Comparison of ENCODE assay signal across 12 cellular contexts in genomic region chr1:61241411-61241838, GRCh38.
DNase-seq lines count a peak whose midpoint lies in the region; TF ChIP-seq lines count a peak whose summit lies in the region.
"Had no signal": no experiment of that assay in that cellular context is flagged by ENCODE, and none has a peak within 500 bp of the region (broad histone marks: within the 10 kb centered on the region; RNA-seq: fewer than 3 reads in every experiment).

No MANE protein-coding gene starts in this region.

- H3K27ac Mint-ChIP-seq in mesothelial cell of epicardium, result peak overlapping the region; percentile 52
- no peak overlapping the region for H3K27ac Mint-ChIP-seq in activated naive CD4-positive, alpha-beta T cell treated with anti-CD3 and anti-CD28 coated beads for 36 hours
- no peak overlapping the region for H3K27ac Mint-ChIP-seq in CD8-positive, alpha-beta memory T cell

- H3K9me3 Mint-ChIP-seq in mesothelial cell of epicardium, result peaks cover 8% of the 10 kb centered on the region
- no peaks in the 10 kb centered on the region for H3K9me3 Mint-ChIP-seq in activated naive CD4-positive, alpha-beta T cell treated with anti-CD3 and anti-CD28 coated beads for 36 hours
- H3K9me3 Mint-ChIP-seq in CD8-positive, alpha-beta memory T cell, result no peaks in the 10 kb centered on the region

- TF ChIP-seq CTCF in coronary artery (IDR thresholded peaks at IDR 0.05), result no peak
- no peak for TF ChIP-seq CTCF in mesothelial cell of epicardium (IDR thresholded peaks at IDR 0.05; ENCODE audit: unreplicated experiment)
- no peak for TF ChIP-seq CTCF in vagina (IDR thresholded peaks at IDR 0.05)

- POLR2A ChIA-PET in CD8-positive, alpha-beta memory T cell (lab: Charles Lee), result no interaction called here

- DNase-seq in NCI-H748 (lab: John Stamatoyannopoulos, UW; ENCODE audit: unreplicated experiment), result peak; percentile 20
- no peak for DNase-seq in NCI-H748 treated with DMSO at 0.1 percent for 48 hours (lab: John Stamatoyannopoulos, UW)
- DNase-seq in coronary artery (ENCODE audit: low spot score), result no peak
- DNase-seq in mesothelial cell of epicardium (ENCODE audit: low spot score in 2 of 2, unreplicated experiment in 2 of 2), result no peak
- DNase-seq in vagina (ENCODE audit: extremely low spot score in 2 of 2), result no peak
- no peak for DNase-seq in activated naive CD4-positive, alpha-beta T cell treated with anti-CD3 and anti-CD28 coated beads for 36 hours
- DNase-seq in CD8-positive, alpha-beta memory T cell, result no peak
- no peak for DNase-seq in ecto neural progenitor cell (ENCODE audit: low spot score)
- DNase-seq: GOT3, retina, SJCRH30, testis had no signal

- no peaks in the 10 kb centered on the region for H3K36me3 Mint-ChIP-seq in mesothelial cell of epicardium
- H3K36me3 Mint-ChIP-seq in activated naive CD4-positive, alpha-beta T cell treated with anti-CD3 and anti-CD28 coated beads for 36 hours (ENCODE audit: low read depth), result no peaks in the 10 kb centered on the region
- peaks cover 0 to 8% (median 0%) of the 10 kb centered on the region in 3 donors for H3K36me3 Mint-ChIP-seq in CD8-positive, alpha-beta memory T cell

- peak overlapping the region; percentile 44 to 63 for H3K27ac ChIP-seq in coronary artery
- H3K27ac ChIP-seq in vagina, result peak overlapping the region; percentile 22
- H3K27ac ChIP-seq in CD8-positive, alpha-beta memory T cell (ENCODE audit: low read depth, low read length), result no peak overlapping the region
- H3K27ac ChIP-seq: SJCRH30 had no signal

- H3K4me3 ChIP-seq in coronary artery (peak overlapping the region; percentile 48), vagina (peak overlapping the region; percentile 4 to 27)
- no peak overlapping the region for H3K4me3 ChIP-seq in CD8-positive, alpha-beta memory T cell (ENCODE audit: low read length)
- H3K4me3 ChIP-seq: SJCRH30, testis had no signal

- H3K27me3 ChIP-seq in vagina, result no peaks in the 10 kb centered on the region
- H3K27me3 ChIP-seq in CD8-positive, alpha-beta memory T cell (ENCODE audit: insufficient read depth, low read length, poor library complexity, severe bottlenecking), result no peaks in the 10 kb centered on the region
- H3K27me3 ChIP-seq: SJCRH30, testis had no signal

- TF ChIP-seq POLR2A in vagina (IDR thresholded peaks at IDR 0.05), result no peak

- peaks cover 39% of the 10 kb centered on the region for H3K4me1 ChIP-seq in vagina
- H3K4me1 ChIP-seq in CD8-positive, alpha-beta memory T cell (ENCODE audit: insufficient read depth, low read length), result no peaks in the 10 kb centered on the region

- H3K36me3 ChIP-seq in vagina, result no peaks in the 10 kb centered on the region
- no peaks in the 10 kb centered on the region for H3K36me3 ChIP-seq in CD8-positive, alpha-beta memory T cell (ENCODE audit: insufficient read depth, low read length)
- H3K36me3 ChIP-seq: SJCRH30 had no signal

- CTCF ChIA-PET in activated naive CD4-positive, alpha-beta T cell treated with anti-CD3 and anti-CD28 coated beads for 36 hours (lab: Charles Lee), result no interaction called here
- CTCF ChIA-PET in CD8-positive, alpha-beta memory T cell (lab: Charles Lee), result no interaction called here

- intact Hi-C loops in vagina (cut with DNase I), result no loop called here
- intact Hi-C loops in activated naive CD4-positive, alpha-beta T cell treated with anti-CD3 and anti-CD28 coated beads for 36 hours (cut with micrococcal nuclease), result no loop called here

- H3K9me3 ChIP-seq in vagina, result no peaks in the 10 kb centered on the region
- H3K9me3 ChIP-seq in CD8-positive, alpha-beta memory T cell (ENCODE audit: low read length), result no peaks in the 10 kb centered on the region
- H3K9me3 ChIP-seq: SJCRH30, testis had no signal

- H3K4me3 Mint-ChIP-seq in mesothelial cell of epicardium, result no peak overlapping the region
- H3K4me3 Mint-ChIP-seq in activated naive CD4-positive, alpha-beta T cell treated with anti-CD3 and anti-CD28 coated beads for 36 hours, result no peak overlapping the region
- no peak overlapping the region for H3K4me3 Mint-ChIP-seq in CD8-positive, alpha-beta memory T cell

- no peaks in the 10 kb centered on the region for H3K27me3 Mint-ChIP-seq in mesothelial cell of epicardium (ENCODE audit: low read depth)
- H3K27me3 Mint-ChIP-seq in activated naive CD4-positive, alpha-beta T cell treated with anti-CD3 and anti-CD28 coated beads for 36 hours (ENCODE audit: low read depth), result peaks cover 2% of the 10 kb centered on the region
- H3K27me3 Mint-ChIP-seq in CD8-positive, alpha-beta memory T cell, result no peaks in the 10 kb centered on the region

- H3K4me1 Mint-ChIP-seq in mesothelial cell of epicardium, result peaks cover 57% of the 10 kb centered on the region
- H3K4me1 Mint-ChIP-seq in activated naive CD4-positive, alpha-beta T cell treated with anti-CD3 and anti-CD28 coated beads for 36 hours (ENCODE audit: low read depth), result no peaks in the 10 kb centered on the region
- peaks cover 0 to 4% (median 0%) of the 10 kb centered on the region in 3 donors for H3K4me1 Mint-ChIP-seq in CD8-positive, alpha-beta memory T cell
